In the genomic region with DNA sequence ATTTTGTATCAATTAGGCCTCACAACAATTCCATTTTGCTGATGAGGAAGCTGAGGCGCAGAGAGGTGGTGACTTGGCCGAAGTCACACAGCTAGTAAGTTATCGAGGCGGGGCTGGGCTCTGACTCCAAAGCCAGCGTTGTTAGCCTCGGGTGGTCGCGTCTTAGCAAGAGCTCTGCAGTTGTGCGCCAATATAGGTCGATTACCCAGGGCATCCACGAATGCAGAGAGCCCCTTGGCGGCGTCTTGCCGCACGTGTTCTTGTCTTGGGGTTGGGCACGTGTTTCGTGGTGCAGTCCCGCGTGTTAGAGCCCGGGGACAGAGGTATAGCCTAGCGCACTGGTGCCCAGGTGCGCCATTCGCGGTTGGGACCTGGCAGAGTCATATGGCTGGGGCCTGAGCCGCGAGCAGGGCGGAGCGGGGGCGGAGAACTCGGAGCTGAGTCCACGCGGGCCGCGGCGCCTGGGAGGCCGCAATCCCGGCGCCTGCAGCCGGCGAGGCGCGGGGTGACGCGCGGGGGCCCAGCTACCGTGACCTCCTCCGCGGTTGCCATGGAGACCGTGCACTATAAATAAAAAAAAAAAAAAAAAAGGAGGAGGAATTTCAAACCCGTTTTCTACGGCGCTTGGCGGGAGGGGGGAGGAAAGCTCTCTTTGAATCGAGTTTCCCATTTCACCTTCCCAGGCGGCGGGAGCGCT, we compare ENCODE assay signal across 8 cellular contexts.
A peak's percentile ranks its signal among the peaks of the same experiment; 100 is the strongest.
DNase-seq lines count a peak whose midpoint lies in the region; ATAC-seq and TF ChIP-seq lines count a peak whose summit lies in the region.

No MANE protein-coding gene starts in this region.

- peaks cover 38% of the 10 kb centered on the region for H3K4me1 ChIP-seq in smooth muscle cell (ENCODE audit: low read depth)

- H2AFZ ChIP-seq in smooth muscle cell (ENCODE audit: low read depth), result no peak overlapping the region

- H3K79me2 ChIP-seq in smooth muscle cell (ENCODE audit: low read depth), result no peaks in the 10 kb centered on the region

- H3K36me3 ChIP-seq in brain microvascular endothelial cell (replicated peaks) (no peaks in the 10 kb centered on the region), smooth muscle cell (ENCODE audit: low read depth) (no peaks in the 10 kb centered on the region)

- H3K4me2 ChIP-seq in smooth muscle cell, result peak overlapping the region; percentile 98

- H4K20me1 ChIP-seq in smooth muscle cell (ENCODE audit: low read depth), result no peaks in the 10 kb centered on the region

- peaks cover 11% of the 10 kb centered on the region for H3F3A ChIP-seq in smooth muscle cell (ENCODE audit: low read depth)

- H3K27me3 ChIP-seq in brain microvascular endothelial cell (replicated peaks) (no peaks in the 10 kb centered on the region), smooth muscle cell (ENCODE audit: low read depth) (no peaks in the 10 kb centered on the region)

- 4% methylated on average over 47 of the region's 57 CpGs for WGBS in smooth muscle cell (ENCODE audit: low lambda C conversion rate)

- H3K4me3 ChIP-seq in brain microvascular endothelial cell (ENCODE audit: low read depth, low read length) (peak overlapping the region; percentile 53), smooth muscle cell (peak overlapping the region; percentile 70)

- in situ Hi-C loops in brain microvascular endothelial cell (cut with HindIII; ENCODE audit: low pct_ligation_motif_present, low sequenced_read_pairs), result no loop called here

- no peak for TF ChIP-seq CTCF in brain microvascular endothelial cell (IDR thresholded peaks at IDR 0.05; ENCODE audit: low read depth, low read length, missing control alignments)
- TF ChIP-seq CTCF in smooth muscle cell (IDR thresholded peaks at IDR 0.05; ENCODE audit: borderline replicate concordance, insufficient read depth, poor library complexity, severe bottlenecking), result no peak

- H3K27ac ChIP-seq in brain microvascular endothelial cell (peak overlapping the region; percentile 58), smooth muscle cell (ENCODE audit: low read depth) (peak overlapping the region; percentile 91)

- H3K9ac ChIP-seq in smooth muscle cell (ENCODE audit: low read depth), result peak overlapping the region; percentile 95

- H3K9me3 ChIP-seq in smooth muscle cell (replicated peaks; ENCODE audit: low read depth), result no peaks in the 10 kb centered on the region

- no peak for ATAC-seq in GM18873 (IDR thresholded peaks at IDR 0.05; ENCODE audit: low FRiP score, unreplicated experiment)

- DNase-seq in DMS53 (lab: John Stamatoyannopoulos, UW), result peak; percentile 97
- DNase-seq in HK-2 (ENCODE audit: unreplicated experiment), result peak; percentile 77
- DNase-seq in T-helper 22 cell (ENCODE audit: low read depth), result peak; percentile 39
- peak; percentile 63 for DNase-seq in brain microvascular endothelial cell
- DNase-seq in iPS-NIHi11 (ENCODE audit: low spot score), result peak; percentile 74
- peak; percentile 62 for DNase-seq in smooth muscle cell (lab: John Stamatoyannopoulos, UW; ENCODE audit: unreplicated experiment)
- no peak for DNase-seq in NCI-H524 treated with DMSO at 0.1 percent for 48 hours (lab: John Stamatoyannopoulos, UW)
